8 cellular contexts compared by ENCODE assay signal in the genomic region with DNA sequence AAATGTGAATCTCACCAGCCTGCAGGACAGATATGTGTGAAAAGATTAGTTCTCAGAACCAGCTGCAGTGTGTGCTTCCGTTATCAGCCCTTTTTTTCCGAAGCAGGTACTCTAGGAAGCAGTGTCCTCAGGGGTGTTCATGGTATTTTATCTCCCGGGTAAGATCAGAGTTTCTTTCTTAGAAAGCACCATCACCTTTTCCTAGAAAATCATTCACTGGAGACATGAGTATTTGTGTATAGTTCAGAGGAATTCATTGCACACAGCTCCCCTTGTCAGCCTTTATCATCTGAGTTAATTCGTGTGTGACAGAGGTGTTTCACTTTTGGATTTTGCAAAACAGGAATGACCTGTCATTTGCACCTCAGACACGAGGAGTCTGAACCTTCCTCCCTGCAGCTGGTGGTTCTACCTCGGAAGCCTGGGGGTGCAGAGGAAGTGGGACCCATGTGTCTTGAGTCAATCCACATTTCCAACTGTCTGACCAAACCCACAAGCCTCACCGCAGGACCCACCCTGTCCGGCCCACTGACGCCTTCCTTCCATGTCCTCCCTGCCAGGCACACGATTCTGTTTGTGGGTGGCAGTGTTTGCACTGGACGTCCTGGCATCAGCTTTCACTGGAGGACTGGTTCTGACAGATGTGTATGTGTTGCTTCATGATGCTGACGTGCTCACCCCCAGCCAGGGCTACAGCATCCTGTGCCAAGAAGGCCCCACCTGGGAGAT.
DNase-seq lines count a peak whose midpoint lies in the region; ATAC-seq, FAIRE-seq and TF ChIP-seq lines count a peak whose summit lies in the region.

No MANE protein-coding gene starts in this region.

- no peak for FAIRE-seq in H54 (lab: Jason Lieb, UNC)

- intact Hi-C loops in activated CD8-positive, alpha-beta T cell treated with anti-CD3 and anti-CD28 coated beads for 36 hours (cut with micrococcal nuclease) = loop anchor here (1.0 to 5.0 kb wide), 3 partner anchors 24 to 201 kb away; no protein-coding TSS in a partner anchor

- no peaks in the 10 kb centered on the region for H3K9me3 Mint-ChIP-seq in activated CD8-positive, alpha-beta T cell treated with anti-CD3 and anti-CD28 coated beads for 36 hours

- POLR2A ChIA-PET in activated CD8-positive, alpha-beta T cell treated with anti-CD3 and anti-CD28 coated beads for 36 hours (lab: Charles Lee) = interaction anchor here (0.6 to 4.6 kb wide), 21 partner anchors 13 to 202 kb away, joined by 3 to 68 read pairs (median 5); a partner anchor contains a TSS

- peak overlapping the region; percentile 97 for H3K27ac Mint-ChIP-seq in activated CD8-positive, alpha-beta T cell treated with anti-CD3 and anti-CD28 coated beads for 36 hours

- H3K4me3 Mint-ChIP-seq in activated CD8-positive, alpha-beta T cell treated with anti-CD3 and anti-CD28 coated beads for 36 hours = peak overlapping the region; percentile 8

- peaks cover 68% of the 10 kb centered on the region for H3K4me1 Mint-ChIP-seq in activated CD8-positive, alpha-beta T cell treated with anti-CD3 and anti-CD28 coated beads for 36 hours (ENCODE audit: low read depth)

- no peaks in the 10 kb centered on the region for H3K27me3 Mint-ChIP-seq in activated CD8-positive, alpha-beta T cell treated with anti-CD3 and anti-CD28 coated beads for 36 hours

- peak; percentile 93 for DNase-seq in activated CD8-positive, alpha-beta T cell treated with anti-CD3 and anti-CD28 coated beads for 36 hours
- peak; percentile 19 to 65 for DNase-seq in stimulated activated CD4-positive, alpha-beta T cell treated with anti-CD3 and anti-CD28 coated beads, Interleukin-12 subunit alpha, Interleukin-12 subunit beta, amount 100 ng/mL, for 24 hours (ENCODE audit: low read depth in 2 of 2)
- DNase-seq in amygdala (lab: John Stamatoyannopoulos, UW) (no peak), H54 (ENCODE audit: insufficient read length, low spot score) (no peak), DMS53 treated with DMSO at 0.1 percent for 48 hours (lab: John Stamatoyannopoulos, UW; ENCODE audit: unreplicated experiment) (no peak), NCI-H187 treated with DMSO at 0.1 percent for 48 hours (lab: John Stamatoyannopoulos, UW) (no peak)

- CTCF ChIA-PET in activated CD8-positive, alpha-beta T cell treated with anti-CD3 and anti-CD28 coated beads for 36 hours (lab: Charles Lee) = interaction anchor here (0.6 to 4.6 kb wide), 24 partner anchors 9 to 304 kb away, joined by 3 to 24 read pairs (median 6); a partner anchor contains a TSS

- ATAC-seq in GM19351 (IDR thresholded peaks at IDR 0.05; ENCODE audit: unreplicated experiment) = peak; percentile 86
- ATAC-seq in HG03196 (IDR thresholded peaks at IDR 0.05; ENCODE audit: unreplicated experiment) = peak; percentile 76
- peak; percentile 86 for ATAC-seq in activated CD8-positive, alpha-beta T cell treated with anti-CD3 and anti-CD28 coated beads for 36 hours

- peaks cover 54% of the 10 kb centered on the region for H3K36me3 Mint-ChIP-seq in activated CD8-positive, alpha-beta T cell treated with anti-CD3 and anti-CD28 coated beads for 36 hours (ENCODE audit: low read depth)

- no peak for TF ChIP-seq POLR2A in H54 (IDR thresholded peaks at IDR 0.05; ENCODE audit: low read depth, low read length)

- TF ChIP-seq CTCF in activated CD8-positive, alpha-beta T cell treated with anti-CD3 and anti-CD28 coated beads for 36 hours (IDR thresholded peaks at IDR 0.05) = no peak

Comparison
In these comparisons a context has a peak if more than half of its experiments do, and no peak if none do; other contexts are left out.
1. DNase-seq: peak in activated CD8-positive, alpha-beta T cell treated with anti-CD3 and anti-CD28 coated beads for 36 hours (single experiment) and stimulated activated CD4-positive, alpha-beta T cell treated with anti-CD3 and anti-CD28 coated beads, Interleukin-12 subunit alpha, Interleukin-12 subunit beta, amount 100 ng/mL, for 24 hours (2 of 2); none in amygdala (0 of 56), H54 (single experiment), DMS53 treated with DMSO at 0.1 percent for 48 hours (single experiment) and NCI-H187 treated with DMSO at 0.1 percent for 48 hours (single experiment).
2. Peak in every context shown above with its lines, with median percentiles within 50 percentile points of each other: ATAC-seq.